17 cellular contexts compared by ENCODE assay signal in genomic region chr10:117188399-117188798, GRCh38. TPM values are rescaled to one million over a fixed set of nuclear protein-coding genes. Genes with fewer than 3 reads are reported as not detected.
"Had no signal": no experiment of that assay in that cellular context is flagged by ENCODE, and none has a peak within 500 bp of the region (broad histone marks: within the 10 kb centered on the region; RNA-seq: fewer than 3 reads in every experiment).

No MANE protein-coding gene starts in this region.

- H3K4me3 ChIP-seq: dorsolateral prefrontal cortex, lower lobe of right lung, upper lobe of right lung had no signal

- H3K36me3 Mint-ChIP-seq: mesothelial cell of epicardium; stimulated activated naive B cell treated with anti-CD40 and anti-IgM and Interleukin-4, amounts not matched to agents 10 μg/mL and 1 μg/mL and 100 μg/mL, for 72 hours had no signal

- H3K27ac ChIP-seq: lower lobe of right lung, upper lobe of right lung had no signal

- DNase-seq: activated CD4-positive, alpha-beta T cell treated with anti-CD3 and anti-CD28 coated beads, Interleukin-2, amount 50 U/mL, for 4 hours; activated effector memory CD4-positive, alpha-beta T cell treated with anti-CD3 and anti-CD28 coated beads, Interleukin-2, amount 50 U/mL, for 16 hours; activated T-cell treated with anti-CD3 and anti-CD28 coated beads, Interleukin-2, amount 50 U/mL, for 72 hours; dorsolateral prefrontal cortex; islet precursor cell; lower lobe of right lung; stimulated activated naive B cell treated with anti-CD40 and anti-IgM and Interleukin-4, amounts not matched to agents 10 μg/mL and 1 μg/mL and 100 μg/mL, for 72 hours; upper lobe of right lung had no signal

- H3K27ac Mint-ChIP-seq: activated naive CD4-positive, alpha-beta T cell treated with anti-CD3 and anti-CD28 coated beads, Interleukin-2, amount 50 U/mL, for 24 hours; activated T-cell treated with anti-CD3 and anti-CD28 coated beads, Interleukin-2, amount 50 U/mL, for 72 hours; mesothelial cell of epicardium; nephron; stimulated activated naive B cell treated with anti-CD40 and anti-IgM and Interleukin-4, amounts not matched to agents 10 μg/mL and 1 μg/mL and 100 μg/mL, for 72 hours had no signal

- H3K4me1 Mint-ChIP-seq: activated naive CD4-positive, alpha-beta T cell treated with anti-CD3 and anti-CD28 coated beads, Interleukin-2, amount 50 U/mL, for 24 hours; mesothelial cell of epicardium; nephron had no signal

- H3K9me3 ChIP-seq: lower lobe of right lung, upper lobe of right lung had no signal

- H3K4me1 ChIP-seq: lower lobe of right lung, upper lobe of right lung had no signal

- H3K36me3 ChIP-seq: lower lobe of right lung, upper lobe of right lung had no signal

- H3K4me3 Mint-ChIP-seq: activated naive CD4-positive, alpha-beta T cell treated with anti-CD3 and anti-CD28 coated beads, Interleukin-2, amount 50 U/mL, for 24 hours; activated T-cell treated with anti-CD3 and anti-CD28 coated beads, Interleukin-2, amount 50 U/mL, for 72 hours; mesothelial cell of epicardium; nephron; stimulated activated naive B cell treated with anti-CD40 and anti-IgM and Interleukin-4, amounts not matched to agents 10 μg/mL and 1 μg/mL and 100 μg/mL, for 72 hours had no signal

- ATAC-seq: activated T-cell treated with anti-CD3 and anti-CD28 coated beads, Interleukin-2, amount 50 U/mL, for 72 hours; lower lobe of right lung; sciatic nerve; stimulated activated naive B cell treated with anti-CD40 and anti-IgM and Interleukin-4, amounts not matched to agents 10 μg/mL and 1 μg/mL and 100 μg/mL, for 72 hours; upper lobe of right lung had no signal

- FAIRE-seq: frontal cortex had no signal

- H3K27me3 ChIP-seq: upper lobe of right lung had no signal

RNA-seq across cellular contexts. Expression of gene KCNK18, which starts 8.9 kb away (rescaled TPM):
- total RNA-seq: activated CD8-positive, alpha-beta memory T cell treated with anti-CD3 and anti-CD28 coated beads for 36 hours; activated T-cell treated with anti-CD3 and anti-CD28 coated beads, Interleukin-2, amount 50 U/mL, for 72 hours; cardiac septum; fibroblast of lung; frontal cortex; lower lobe of right lung; mesothelial cell of epicardium; sciatic nerve; T-helper 2 cell treated with Interferon-gamma antibody and Interleukin-4, amounts not matched to agents 100 ng/mL and 5 ng/mL, for 36 hours; upper lobe of right lung had no signal
- polyA plus RNA-seq: fibroblast of lung had no signal

RNA-seq across cellular contexts. Expression of gene VAX1, which starts 50.3 kb away (rescaled TPM):
- total RNA-seq: activated CD8-positive, alpha-beta memory T cell treated with anti-CD3 and anti-CD28 coated beads for 36 hours; activated T-cell treated with anti-CD3 and anti-CD28 coated beads, Interleukin-2, amount 50 U/mL, for 72 hours; cardiac septum; fibroblast of lung; lower lobe of right lung; mesothelial cell of epicardium; sciatic nerve; T-helper 2 cell treated with Interferon-gamma antibody and Interleukin-4, amounts not matched to agents 100 ng/mL and 5 ng/mL, for 36 hours; upper lobe of right lung had no signal
- polyA plus RNA-seq: fibroblast of lung had no signal

RNA-seq across cellular contexts. Expression of gene SLC18A2, which starts 52.5 kb away (rescaled TPM):
- polyA plus RNA-seq: fibroblast of lung had no signal
